ENCODE assay signal across 8 cellular contexts in the genomic region with DNA sequence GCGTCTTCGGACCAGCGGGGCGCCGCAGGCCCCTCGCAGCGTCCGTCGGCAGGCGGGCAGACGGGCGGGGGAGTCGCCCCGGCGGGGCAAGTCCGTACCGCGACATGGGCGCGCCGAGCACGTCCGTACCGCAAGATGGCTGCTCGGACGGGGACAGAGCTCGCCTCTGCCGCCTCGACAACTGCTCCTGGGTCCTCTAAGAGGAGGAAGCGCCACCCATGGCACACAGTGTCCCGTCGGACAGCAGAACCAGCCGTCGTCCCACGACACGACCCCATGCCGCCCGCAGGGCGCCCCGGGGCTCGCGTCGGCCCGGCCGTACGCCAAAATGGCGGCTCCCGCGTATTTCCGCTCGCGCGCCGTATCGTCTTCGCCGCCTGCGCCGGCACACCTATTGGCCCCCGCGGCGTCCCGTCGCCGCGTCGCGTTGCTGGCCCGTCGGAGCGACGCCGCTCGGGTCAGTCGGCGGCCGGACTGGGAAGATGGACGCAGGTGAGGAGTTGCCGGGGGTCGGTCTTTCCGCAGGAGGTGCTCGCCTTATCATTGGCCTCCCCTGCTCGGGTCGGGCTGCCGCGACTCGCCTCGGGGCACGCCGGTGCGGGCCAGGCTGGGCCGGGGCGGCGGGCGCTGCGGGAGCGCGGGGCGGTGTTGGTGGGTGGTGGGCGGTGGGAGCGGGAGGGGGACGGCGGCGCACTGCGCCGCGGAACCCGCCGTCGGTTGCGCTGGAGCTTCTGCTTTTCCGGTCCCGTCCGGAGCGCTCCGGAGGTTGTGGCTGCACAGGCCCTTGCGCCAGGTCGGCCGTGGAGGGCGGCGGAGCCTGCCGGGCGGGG. TPM values are rescaled to one million over a fixed set of nuclear protein-coding genes. Genes with fewer than 3 reads are reported as not detected.
DNase-seq lines count a peak whose midpoint lies in the region; FAIRE-seq and TF ChIP-seq lines count a peak whose summit lies in the region.

Gene ATG4B, plus strand, starts transcription at position 461 of the 830 bp plus-strand sequence. Its CDS starts 22 bp downstream, at position 483.

- no CpG with 5 or more reads among the region's 123 CpGs for WGBS in neuronal stem cell (ENCODE audit: extremely low coverage in 2 of 2, insufficient read length in 2 of 2, insufficient replicate concordance in 1 of 2), 2 donors

- FAIRE-seq in frontal cortex (lab: Jason Lieb, UNC), result no peak

- no peak within 1 kb of the TSS for H2BK15ac ChIP-seq in neuronal stem cell (ENCODE audit: low read length)

- H2BK5ac ChIP-seq in neuronal stem cell (ENCODE audit: low read length), result peak within 1 kb of the TSS; percentile 76

- H3K9me3 ChIP-seq in ES-I3 (ENCODE audit: control insufficient read depth, insufficient read depth, low read length) (0 out of 2 replicates have a peak, but pooled peaks cover 5% of the 10 kb centered on the region), Loucy (ENCODE audit: insufficient read depth, low read depth, low read length) (no peaks in the 10 kb centered on the region), neuronal stem cell (replicated peaks in 1 of 2; ENCODE audit: control insufficient read depth in 2 of 2, insufficient read depth in 1 of 2, low read depth in 1 of 2, low read length in 2 of 2) (peaks cover 3 to 14% of the 10 kb centered on the region in 2 donors)

- no peak within 1 kb of the TSS for H3K4ac ChIP-seq in neuronal stem cell (ENCODE audit: low read length)

- H3K4me1 ChIP-seq in ES-I3 (ENCODE audit: insufficient read depth, low read length), result peaks cover 10% of the 10 kb centered on the region
- H3K4me1 ChIP-seq in Loucy (ENCODE audit: insufficient read depth, low read length, poor library complexity, severe bottlenecking), result peaks cover 38% of the 10 kb centered on the region
- peaks cover 6 to 9% of the 10 kb centered on the region in 2 donors for H3K4me1 ChIP-seq in neuronal stem cell (ENCODE audit: control insufficient read depth in 2 of 2, insufficient read depth in 1 of 2, low read depth in 1 of 2, low read length in 2 of 2)

- DNase-seq in H4 (ENCODE audit: low spot score) (peak; percentile 76), SK-N-DZ (ENCODE audit: low spot score) (peak; percentile 86), frontal cortex (ENCODE audit: low spot score in 2 of 2) (peak; percentile 94 to 99), neuronal stem cell (ENCODE audit: low spot score) (peak; percentile 85), substantia nigra (lab: John Stamatoyannopoulos, UW) (peak; percentile 22 to 96 (median 85))
- DNase-seq in activated naive CD4-positive, alpha-beta T cell treated with Interleukin-2 at 50 U/mL for 16 hours, result peak; percentile 80

- peaks cover 25% of the 10 kb centered on the region for H3K79me1 ChIP-seq in neuronal stem cell (ENCODE audit: low read depth, low read length)

- H3K79me2 ChIP-seq in Loucy (ENCODE audit: insufficient read depth, low read length), result peaks cover 73% of the 10 kb centered on the region

- H2AFZ ChIP-seq in Loucy (ENCODE audit: low read length), result peak within 1 kb of the TSS; percentile 92
- peak within 1 kb of the TSS; percentile 100 for H2AFZ ChIP-seq in neuronal stem cell (ENCODE audit: low read length)

- peak within 1 kb of the TSS; percentile 98 for H3K27ac ChIP-seq in neuronal stem cell (replicated peaks; ENCODE audit: low read length)
- H3K27ac ChIP-seq in substantia nigra (ENCODE audit: low read depth, low read length, poor library complexity, severe bottlenecking), result peak within 1 kb of the TSS; percentile 95

- H3K14ac ChIP-seq in neuronal stem cell (ENCODE audit: low read length), result peak within 1 kb of the TSS; percentile 94

- H2BK12ac ChIP-seq in neuronal stem cell (ENCODE audit: low read length), result no peak within 1 kb of the TSS

- H3F3A ChIP-seq in Loucy (ENCODE audit: low read depth), result no peaks in the 10 kb centered on the region

- no peak for TF ChIP-seq CTCF in Loucy (conservative IDR thresholded peaks at IDR 0.05; ENCODE audit: low read length)

- no peak within 1 kb of the TSS for H4K91ac ChIP-seq in neuronal stem cell (ENCODE audit: low read depth, low read length, poor library complexity)

- H4K20me1 ChIP-seq in Loucy (ENCODE audit: insufficient read depth, low read length, poor library complexity, severe bottlenecking), result peaks cover 49% of the 10 kb centered on the region

- H2AK5ac ChIP-seq in neuronal stem cell (ENCODE audit: low read depth, low read length), result no peak within 1 kb of the TSS

- peak within 1 kb of the TSS; percentile 75 for H3K23ac ChIP-seq in neuronal stem cell (ENCODE audit: low read depth, low read length, poor library complexity)

- H3K4me2 ChIP-seq in Loucy (ENCODE audit: low read depth, low read length, poor library complexity, severe bottlenecking) (peak within 1 kb of the TSS; percentile 97), neuronal stem cell (ENCODE audit: insufficient read depth, low read length, poor library complexity, severe bottlenecking) (peak within 1 kb of the TSS; percentile 69)

- peak within 1 kb of the TSS; percentile 100 for H3K18ac ChIP-seq in neuronal stem cell (ENCODE audit: low read length)

- no peaks in the 10 kb centered on the region for H3K27me3 ChIP-seq in Loucy (ENCODE audit: insufficient read depth, low read length, poor library complexity, severe bottlenecking)
- H3K27me3 ChIP-seq in neuronal stem cell (ENCODE audit: control insufficient read depth in 3 of 3, insufficient read depth in 3 of 3, low read depth in 1 of 3, low read length in 3 of 3), result no peaks in the 10 kb centered on the region

- H3K4me3 ChIP-seq in Loucy (ENCODE audit: low read length, poor library complexity, severe bottlenecking) (peak within 1 kb of the TSS; percentile 85), neuronal stem cell (ENCODE audit: low read length in 2 of 2) (peak within 1 kb of the TSS; percentile 100)

- H3K36me3 ChIP-seq in ES-I3 (ENCODE audit: insufficient read depth, low read length) (no peaks in the 10 kb centered on the region; the same call in 1 of the 2 replicates), Loucy (ENCODE audit: insufficient read depth, low read length) (peaks cover 3% of the 10 kb centered on the region; the same call in 1 of the 2 replicates), neuronal stem cell (replicated peaks in 1 of 2; ENCODE audit: control insufficient read depth in 2 of 2, insufficient read depth in 2 of 2, low read length in 2 of 2) (peaks cover 20 to 55% of the 10 kb centered on the region in 2 donors)

- H4K8ac ChIP-seq in neuronal stem cell (ENCODE audit: low read depth, low read length), result peak within 1 kb of the TSS; percentile 49

- peak within 1 kb of the TSS; percentile 100 for H3K9ac ChIP-seq in ES-I3 (ENCODE audit: low read depth, low read length)
- H3K9ac ChIP-seq in Loucy (ENCODE audit: low read depth, low read length, poor library complexity, severe bottlenecking), result peak within 1 kb of the TSS; percentile 72
- H3K9ac ChIP-seq in neuronal stem cell (ENCODE audit: low read depth, low read length, poor library complexity), result peak within 1 kb of the TSS; percentile 98

- no peaks in the 10 kb centered on the region for H3K9me2 ChIP-seq in Loucy (replicated peaks; ENCODE audit: low read depth, low read length)

- H2BK120ac ChIP-seq in neuronal stem cell (ENCODE audit: low read depth, low read length), result no peak within 1 kb of the TSS

RNA-seq across cellular contexts. Expression of gene ATG4B, which starts in this region (rescaled TPM):
- total RNA-seq in H4 (2014; rRNA removed; shearing (Covaris generic)), result 65.7 and 72.8 TPM in 2 replicates
- polyA plus RNA-seq in SK-N-DZ (2014; cell fraction: cytosol; rRNA removed), result 137 and 140 TPM in 2 replicates
- 174 and 224 TPM in 2 replicates for polyA plus RNA-seq in SK-N-DZ (2014; cell fraction: nucleus; rRNA removed)
- 39.1 TPM for total RNA-seq in frontal cortex
- polyA plus RNA-seq in neuronal stem cell (2013, experiment 1 of 2), result 64.1 TPM
- 62.1 TPM for polyA plus RNA-seq in neuronal stem cell (2013, experiment 2 of 2)

Comparison
In these comparisons a context has a peak if more than half of its experiments do, and no peak if none do; other contexts are left out.
1. Peak in every context shown above with its lines: DNase-seq, H3K4me3 ChIP-seq and H3K27ac ChIP-seq.